9 cellular contexts compared by ENCODE assay signal in genomic region chr15:84992157-84992940, GRCh38. TPM values are rescaled to one million over a fixed set of nuclear protein-coding genes. Genes with fewer than 3 reads are reported as not detected.
DNase-seq lines count a peak whose midpoint lies in the region; ATAC-seq and TF ChIP-seq lines count a peak whose summit lies in the region.
"Had no signal": no experiment of that assay in that cellular context is flagged by ENCODE, and none has a peak within 500 bp of the region (broad histone marks: within the 10 kb centered on the region; RNA-seq: fewer than 3 reads in every experiment).

No MANE protein-coding gene starts in this region.

- H3K36me3 ChIP-seq in brain microvascular endothelial cell (replicated peaks): no peaks in the 10 kb centered on the region
- H3K36me3 ChIP-seq in psoas muscle (ENCODE audit: insufficient read depth in 1 of 2, low read depth in 1 of 2): no peaks in the 10 kb centered on the region
- H3K36me3 ChIP-seq in HAP-1 (replicated peaks): peaks cover 5% of the 10 kb centered on the region; the same call in 1 of the 2 replicates
- H3K36me3 ChIP-seq in esophagus squamous epithelium: no peaks in the 10 kb centered on the region
- H3K36me3 ChIP-seq: SJSA1 had no signal

- ATAC-seq in psoas muscle (peak; percentile 91 to 95 (median 92)), GM19395 (IDR thresholded peaks at IDR 0.05; ENCODE audit: unreplicated experiment) (no peak), GM18858 (IDR thresholded peaks at IDR 0.05; ENCODE audit: unreplicated experiment) (no peak)

- TF ChIP-seq CTCF in brain microvascular endothelial cell (IDR thresholded peaks at IDR 0.05; ENCODE audit: low read depth, low read length, missing control alignments) (no peak), psoas muscle (IDR thresholded peaks at IDR 0.05) (no peak), esophagus squamous epithelium (IDR thresholded peaks at IDR 0.05) (no peak)

- H3K27me3 ChIP-seq in brain microvascular endothelial cell (replicated peaks): no peaks in the 10 kb centered on the region
- no peaks in the 10 kb centered on the region for H3K27me3 ChIP-seq in psoas muscle (ENCODE audit: insufficient read depth in 3 of 3, low read length in 2 of 3)
- H3K27me3 ChIP-seq in HAP-1 (ENCODE audit: low read depth): no peaks in the 10 kb centered on the region
- no peaks in the 10 kb centered on the region for H3K27me3 ChIP-seq in esophagus squamous epithelium
- H3K27me3 ChIP-seq: SJSA1 had no signal

- DNase-seq in CD1c-positive myeloid dendritic cell (ENCODE audit: extremely low spot score): peak; percentile 28
- DNase-seq in NCI-H226: peak; percentile 86
- peak; percentile 65 for DNase-seq in brain microvascular endothelial cell
- no peak for DNase-seq in psoas muscle
- DNase-seq in HAP-1 (ENCODE audit: low spot score in 2 of 2): no peak
- DNase-seq in esophagus squamous epithelium (lab: John Stamatoyannopoulos, UW): no peak

- TF ChIP-seq POLR2A in esophagus squamous epithelium (IDR thresholded peaks at IDR 0.05): no peak

- H3K4me1 ChIP-seq in psoas muscle (peaks cover 21% of the 10 kb centered on the region), HAP-1 (peaks cover 13% of the 10 kb centered on the region), esophagus squamous epithelium (peaks cover 10 to 40% (median 21%) of the 10 kb centered on the region in 3 donors)

- 69 to 78% (median 74%) methylated on average over 4 of the region's 4 CpGs for WGBS in psoas muscle, 3 donors
- 48 to 61% methylated on average over 4 of the region's 4 CpGs for WGBS in esophagus squamous epithelium, 2 donors

- H3K27ac ChIP-seq in brain microvascular endothelial cell: no peak overlapping the region
- H3K27ac ChIP-seq in psoas muscle: peak overlapping the region; percentile 39
- peak overlapping the region in 1 of 4 donors; percentile 2 for H3K27ac ChIP-seq in esophagus squamous epithelium
- H3K27ac ChIP-seq: SJSA1 had no signal

- intact Hi-C loops in psoas muscle (cut with DNase I): no loop called here
- intact Hi-C loops in esophagus squamous epithelium (cut with DNase I): no loop called here

- in situ Hi-C loops in brain microvascular endothelial cell (cut with HindIII; ENCODE audit: low pct_ligation_motif_present, low sequenced_read_pairs) (no loop called here), HAP-1 (cut with MboI; ENCODE audit: low sequenced_read_pairs) (no loop called here)

- H3K9me3 ChIP-seq in psoas muscle (no peaks in the 10 kb centered on the region), HAP-1 (no peaks in the 10 kb centered on the region), esophagus squamous epithelium (no peaks in the 10 kb centered on the region)
- H3K9me3 ChIP-seq: SJSA1 had no signal

- H3K4me3 ChIP-seq in brain microvascular endothelial cell (ENCODE audit: low read depth, low read length): no peak overlapping the region
- no peak overlapping the region for H3K4me3 ChIP-seq in psoas muscle
- H3K4me3 ChIP-seq in HAP-1: no peak overlapping the region
- H3K4me3 ChIP-seq in esophagus squamous epithelium: no peak overlapping the region
- H3K4me3 ChIP-seq: SJSA1 had no signal

RNA-seq across cellular contexts. Expression of gene PDE8A, which starts 10.7 kb away (rescaled TPM):
- total RNA-seq in psoas muscle (10 to 100 TPM in 3 of 4 donors, 1 to 10 TPM in 1; 8.5 to 12.1 (median 11.2) TPM), esophagus squamous epithelium (10 to 100 TPM; 14.0 to 28.6 (median 22.2) TPM)
- 10 to 100 TPM in 2 of 3 donors, 1 to 10 TPM in 1; 6.5 to 10.5 (median 10.1) TPM for polyA plus RNA-seq in psoas muscle

Comparison
In these comparisons a context has a peak if more than half of its experiments do, and no peak if none do; other contexts are left out.
1. DNase-seq: peak in CD1c-positive myeloid dendritic cell (single experiment), NCI-H226 (single experiment) and brain microvascular endothelial cell (single experiment); none in psoas muscle (0 of 2), HAP-1 (0 of 2) and esophagus squamous epithelium (single experiment).
2. ATAC-seq: peak in psoas muscle (4 of 4); none in GM19395 (single experiment) and GM18858 (single experiment).